Comparison of ENCODE assay signal across 21 cellular contexts in the genomic region with DNA sequence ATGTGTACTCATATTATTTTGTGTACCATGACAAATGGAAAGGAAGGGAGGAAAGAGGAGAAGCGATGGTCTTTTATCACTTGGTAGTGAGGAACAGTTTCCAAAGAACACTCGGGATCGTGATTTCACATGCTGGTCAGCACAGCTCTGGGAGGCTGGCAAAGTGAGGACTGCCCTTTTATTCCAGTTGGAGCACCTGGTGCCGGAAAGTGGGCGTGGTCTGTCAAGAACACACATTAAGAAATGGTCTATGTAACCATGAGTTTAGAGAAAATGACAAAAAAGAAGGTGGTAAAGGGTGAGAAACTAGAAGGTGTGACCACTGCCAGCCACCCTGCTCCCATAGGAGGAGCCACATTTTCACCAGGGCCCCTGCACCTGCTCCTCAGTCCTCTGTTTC. TPM values are rescaled to one million over a fixed set of nuclear protein-coding genes. Genes with fewer than 3 reads are reported as not detected.
DNase-seq lines count a peak whose midpoint lies in the region; TF ChIP-seq lines count a peak whose summit lies in the region.
"Had no signal": no experiment of that assay in that cellular context is flagged by ENCODE, and none has a peak within 500 bp of the region (broad histone marks: within the 10 kb centered on the region; RNA-seq: fewer than 3 reads in every experiment).

No MANE protein-coding gene starts in this region.

- H3K9me3 ChIP-seq in HEK293 (ENCODE audit: control insufficient read depth, insufficient read depth, low read depth, low read length): no peaks in the 10 kb centered on the region
- H3K9me3 ChIP-seq in sigmoid colon: no peaks in the 10 kb centered on the region
- H3K9me3 ChIP-seq: Peyer's patch, SJSA1 had no signal

- TF ChIP-seq POLR2A in sigmoid colon (IDR thresholded peaks at IDR 0.05): no peak

- no peak overlapping the region for H2AFZ ChIP-seq in ACC112 (ENCODE audit: low read length, unreplicated experiment)

- H3K36me3 ChIP-seq in ACC112 (ENCODE audit: insufficient read depth, low read length) (no peaks in the 10 kb centered on the region), HEK293 (ENCODE audit: control insufficient read depth in 2 of 2, insufficient read depth in 1 of 2, low read length in 2 of 2) (no peaks in the 10 kb centered on the region), sigmoid colon (no peaks in the 10 kb centered on the region), H7 (replicated peaks; ENCODE audit: control insufficient read depth, insufficient read depth, low read length) (no peaks in the 10 kb centered on the region)
- H3K36me3 ChIP-seq: Peyer's patch, SJSA1 had no signal

- DNase-seq in chondrocyte (ENCODE audit: low spot score) (no peak), sigmoid colon (peak; percentile 37), cerebellar cortex (ENCODE audit: low spot score) (no peak), D341Med (ENCODE audit: low spot score) (no peak), H7 (no peak)
- no peak for DNase-seq in activated CD4-positive, alpha-beta T cell treated with anti-CD3 and anti-CD28 coated beads, Interleukin-2, amount 50 U/mL, for 1 hour
- DNase-seq: DMS79, H9, NCI-H1105, NCI-H146, NCI-H2029, NCI-H2227 treated with DMSO at 0.1 percent for 48 hours, NCI-H510A treated with DMSO at 0.1 percent for 48 hours, NCI-H748 treated with DMSO at 0.1 percent for 48 hours, Peyer's patch had no signal

- 0 out of 2 replicates have a peak overlapping the region, but pooled peaks have one; percentile 55 for H3K27ac ChIP-seq in ACC112 (ENCODE audit: low read depth, low read length)
- H3K27ac ChIP-seq in HEK293 (ENCODE audit: extremely low read depth, low read depth, low read length): no peak overlapping the region
- no peak overlapping the region for H3K27ac ChIP-seq in sigmoid colon
- H3K27ac ChIP-seq: KMS-11, SJSA1 had no signal

- no peak overlapping the region for H3K4me3 Mint-ChIP-seq in chondrocyte (ENCODE audit: unreplicated experiment)
- H3K4me3 Mint-ChIP-seq: B cell, CD14-positive monocyte, H9 had no signal

- H3K27me3 ChIP-seq in ACC112 (ENCODE audit: insufficient read depth, low read length) (no peaks in the 10 kb centered on the region), sigmoid colon (no peaks in the 10 kb centered on the region), H7 (ENCODE audit: control insufficient read depth, insufficient read depth, low read length) (no peaks in the 10 kb centered on the region)
- H3K27me3 ChIP-seq: Peyer's patch, SJSA1 had no signal

- no peaks in the 10 kb centered on the region for H3K36me3 Mint-ChIP-seq in chondrocyte (ENCODE audit: low read depth)
- H3K36me3 Mint-ChIP-seq: CD14-positive monocyte had no signal

- no peak for TF ChIP-seq EP300 in sigmoid colon (IDR thresholded peaks at IDR 0.05)

- peaks cover 41% of the 10 kb centered on the region for H3K4me1 Mint-ChIP-seq in chondrocyte (ENCODE audit: low read depth)

- CTCF ChIA-PET in HEK293 (lab: Yijun Ruan, JAX): interaction anchor here (0.6 to 4.4 kb wide), 3 partner anchors 303 to 342 kb away, joined by 7 to 130 read pairs (median 10); no protein-coding TSS in a partner anchor

- no peaks in the 10 kb centered on the region for H3K79me2 ChIP-seq in ACC112 (ENCODE audit: control insufficient read depth, insufficient read depth, low read length, unreplicated experiment)

- H3K27me3 Mint-ChIP-seq in chondrocyte (ENCODE audit: low read depth): no peaks in the 10 kb centered on the region
- H3K27me3 Mint-ChIP-seq: B cell had no signal

- WGBS in sigmoid colon, 2 donors: 32 to 78% methylated on average over 5 of the region's 5 CpGs

- no peak overlapping the region for H3K4me3 ChIP-seq in ACC112 (ENCODE audit: low read depth, low read length)
- no peak overlapping the region for H3K4me3 ChIP-seq in HEK293 (ENCODE audit: low read depth, low read length)
- H3K4me3 ChIP-seq in sigmoid colon: no peak overlapping the region
- H3K4me3 ChIP-seq in H7 (ENCODE audit: insufficient read depth, low read depth, low read length): no peak overlapping the region
- H3K4me3 ChIP-seq: Peyer's patch, SJSA1 had no signal

- peak overlapping the region; percentile 81 for H3K27ac Mint-ChIP-seq in chondrocyte (ENCODE audit: unreplicated experiment)
- H3K27ac Mint-ChIP-seq: B cell, H9 had no signal

- H3K9me3 Mint-ChIP-seq in chondrocyte (ENCODE audit: low read depth): no peaks in the 10 kb centered on the region
- H3K9me3 Mint-ChIP-seq: CD14-positive monocyte, H9 had no signal

- POLR2A ChIA-PET in HEK293 (lab: Yijun Ruan, JAX): no interaction called here

- intact Hi-C loops in sigmoid colon (cut with DNase I): no loop called here

- H3K4me1 ChIP-seq in ACC112 (ENCODE audit: control insufficient read depth, insufficient read depth, low read length, unreplicated experiment) (peaks cover 18% of the 10 kb centered on the region), HEK293 (ENCODE audit: control insufficient read depth, insufficient read depth, low read length) (no peaks in the 10 kb centered on the region), sigmoid colon (peaks cover 0 to 6% (median 3%) of the 10 kb centered on the region in 4 donors)
- H3K4me1 ChIP-seq: SJSA1 had no signal

- no peak for TF ChIP-seq CTCF in HEK293 (tag by site-specific recombination; IDR thresholded peaks at IDR 0.05)
- no peak for TF ChIP-seq CTCF in chondrocyte (IDR thresholded peaks at IDR 0.05)
- TF ChIP-seq CTCF in sigmoid colon (IDR thresholded peaks at IDR 0.05): no peak

TF ChIP-seq in HEK293, 187 proteins besides CTCF, POLR2A, EP300 and RAD21:
- TF ChIP-seq MEIS1 (CRISPR knock-in tag; IDR thresholded peaks at IDR 0.05; ENCODE audit: borderline replicate concordance) (no peak), ZIC2 (tag by site-specific recombination; IDR thresholded peaks at IDR 0.05) (no peak), KLF9 (tag by site-specific recombination; IDR thresholded peaks at IDR 0.05; ENCODE audit: low read depth) (0 out of 2 replicates have a peak, but pooled peaks have one; percentile 26), SP7 (tag by site-specific recombination; IDR thresholded peaks at IDR 0.05) (no peak), ZNF704 (tag by site-specific recombination; IDR thresholded peaks at IDR 0.05) (no peak), ZNF157 (tag by site-specific recombination; IDR thresholded peaks at IDR 0.05) (peak; percentile 44; the same call in 1 of the 2 replicates), ZNF433 (tag by site-specific recombination; IDR thresholded peaks at IDR 0.05; ENCODE audit: low read depth) (no peak), ZSCAN23 (tag by site-specific recombination; IDR thresholded peaks at IDR 0.05) (no peak), ZNF555 (tag by site-specific recombination; conservative IDR thresholded peaks at IDR 0.05) (no peak), ZNF202 (tag by site-specific recombination; IDR thresholded peaks at IDR 0.05; ENCODE audit: borderline replicate concordance) (no peak)
TF ChIP-seq in HEK293: peak in this region for 2.

RNA-seq across cellular contexts. Expression of gene TSEN2, which starts 7.0 kb away (rescaled TPM):
- total RNA-seq in chondrocyte (8.6 to 14.5 TPM (median 8.7 TPM) in 3 replicates), sigmoid colon (10 to 100 TPM; 16.1 to 23.0 (median 20.4) TPM)
- 10 to 100 TPM in 1 of 3 donors, 1 to 10 TPM in 2; 4.2 to 16.0 (median 5.3) TPM for polyA plus RNA-seq in sigmoid colon
- total RNA-seq in H7 (2014; rRNA removed; shearing (Covaris generic)): 17.1 and 19.3 TPM in 2 replicates
